ENCODE assay signal across 1 cellular context in the genomic region with DNA sequence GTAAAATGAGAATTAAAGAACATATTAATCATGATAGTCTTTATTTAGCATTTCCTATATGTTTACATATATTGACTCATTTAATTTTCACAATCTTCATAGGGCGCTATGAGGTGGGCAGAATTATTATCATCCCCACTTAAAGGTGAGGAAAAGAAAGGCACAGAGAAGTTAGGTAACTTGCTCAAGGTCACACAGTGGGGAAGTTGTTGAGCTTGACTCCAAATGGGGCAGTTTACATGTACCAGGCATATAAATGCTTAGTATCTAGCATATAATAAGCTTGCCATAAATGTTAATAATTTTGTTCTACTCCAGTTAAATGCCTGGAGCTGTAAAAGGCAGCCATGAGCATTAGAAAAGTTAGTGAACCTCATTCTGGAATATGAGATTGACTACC.
TF ChIP-seq lines count a peak whose summit lies in the region.

No MANE protein-coding gene starts in this region.

TF ChIP-seq in HepG2, 621 proteins besides CTCF, POLR2A, EP300 and RAD21:
- TF ChIP-seq ZNF768 (CRISPR knock-in tag; IDR thresholded peaks at IDR 0.05) (peak; percentile 50; the same call in 1 of the 2 replicates), ZNF3 (CRISPR knock-in tag; IDR thresholded peaks at IDR 0.05) (no peak)
TF ChIP-seq in HepG2: peak in this region for 1.
